1 cellular context compared by ENCODE assay signal in genomic region chr12:56590237-56590830, GRCh38.
TF ChIP-seq lines count a peak whose summit lies in the region.

No MANE protein-coding gene starts in this region.

TF ChIP-seq in K562, 482 proteins besides CTCF, POLR2A, EP300 and RAD21 (continued from another document):
- no peak for TF ChIP-seq ARID4B (CRISPR knock-in tag; IDR thresholded peaks at IDR 0.05)
- no peak for TF ChIP-seq ZNF699 (CRISPR knock-in tag; IDR thresholded peaks at IDR 0.05; ENCODE audit: insufficient replicate concordance)
- no peak for TF ChIP-seq TEAD1 (CRISPR knock-in tag; IDR thresholded peaks at IDR 0.05)
- no peak for TF ChIP-seq SIRT6 (IDR thresholded peaks at IDR 0.05; ENCODE audit: low read depth, low read length)
- no peak for TF ChIP-seq LEF1 (IDR thresholded peaks at IDR 0.05)
- no peak for TF ChIP-seq ZBTB34 (CRISPR knock-in tag; IDR thresholded peaks at IDR 0.05)
- no peak for TF ChIP-seq CBFB (CRISPR knock-in tag; IDR thresholded peaks at IDR 0.05)
- 0 out of 2 replicates have a peak, but pooled peaks have one; percentile 41 for TF ChIP-seq HDGF (IDR thresholded peaks at IDR 0.05)
- no peak for TF ChIP-seq CHD4 (IDR thresholded peaks at IDR 0.05; ENCODE audit: insufficient read depth, insufficient replicate concordance, low read depth, low read length, poor library complexity, severe bottlenecking)
- TF ChIP-seq PTRF (tag; IDR thresholded peaks at IDR 0.05) = no peak
- peak; percentile 74 for TF ChIP-seq PKNOX1 (IDR thresholded peaks at IDR 0.05)
- TF ChIP-seq FOS (IDR thresholded peaks at IDR 0.05; ENCODE audit: extremely low read depth, insufficient read length) = no peak
- no peak for TF ChIP-seq SMAD2 (IDR thresholded peaks at IDR 0.05; ENCODE audit: low read depth, low read length)
- TF ChIP-seq ZNF830 (CRISPR knock-in tag; IDR thresholded peaks at IDR 0.05) = no peak
- TF ChIP-seq RNF219 (CRISPR knock-in tag; IDR thresholded peaks at IDR 0.05) = no peak
- no peak for TF ChIP-seq ZBTB7A (IDR thresholded peaks at IDR 0.05; ENCODE audit: borderline replicate concordance, control insufficient read depth, low read depth, low read length)
- no peak for TF ChIP-seq NUFIP1 (IDR thresholded peaks at IDR 0.05; ENCODE audit: partially characterized antibody)
- TF ChIP-seq SREBF2 (CRISPR knock-in tag; IDR thresholded peaks at IDR 0.05) = no peak
- no peak for TF ChIP-seq ZSCAN32 (CRISPR knock-in tag; IDR thresholded peaks at IDR 0.05)
- no peak for TF ChIP-seq NR2C1 (IDR thresholded peaks at IDR 0.05)
- TF ChIP-seq NR2C1 (tag; IDR thresholded peaks at IDR 0.05) = no peak
- no peak for TF ChIP-seq E2F8 (IDR thresholded peaks at IDR 0.05; ENCODE audit: low read depth, partially characterized antibody)
- TF ChIP-seq RERE (CRISPR knock-in tag; IDR thresholded peaks at IDR 0.05; ENCODE audit: borderline replicate concordance) = no peak
- no peak for TF ChIP-seq ZNF395 (CRISPR knock-in tag; IDR thresholded peaks at IDR 0.05)
- TF ChIP-seq EGR1 (conservative IDR thresholded peaks at IDR 0.05) = no peak
- no peak for TF ChIP-seq TCF7 (IDR thresholded peaks at IDR 0.05; ENCODE audit: borderline replicate concordance)
- TF ChIP-seq NR2F6 (CRISPR knock-in tag; IDR thresholded peaks at IDR 0.05) = no peak
- TF ChIP-seq SPI1 (IDR thresholded peaks at IDR 0.05; ENCODE audit: borderline replicate concordance, low read depth, low read length) = no peak
- peak; percentile 39; the same call in 1 of the 2 replicates for TF ChIP-seq CC2D1A (IDR thresholded peaks at IDR 0.05)
- no peak for TF ChIP-seq ZBTB33 (CRISPR knock-in tag; IDR thresholded peaks at IDR 0.05)
- TF ChIP-seq PYGO2 (tag; IDR thresholded peaks at IDR 0.05) = no peak
- no peak for TF ChIP-seq IRF1 (CRISPR knock-in tag; IDR thresholded peaks at IDR 0.05; ENCODE audit: borderline replicate concordance)
- TF ChIP-seq RCOR1 (IDR thresholded peaks at IDR 0.05; ENCODE audit: borderline replicate concordance in 1 of 2, low read depth in 2 of 2, low read length in 2 of 2) = 0 out of 4 replicates have a peak, but pooled peaks of 1 of the 2 experiments have one; percentile 36
- no peak for TF ChIP-seq KLF13 (tag; IDR thresholded peaks at IDR 0.05; ENCODE audit: borderline replicate concordance, low read depth)
- no peak for TF ChIP-seq HNRNPUL1 (IDR thresholded peaks at IDR 0.05; ENCODE audit: low read length)
- TF ChIP-seq NFIX (CRISPR knock-in tag; IDR thresholded peaks at IDR 0.05; ENCODE audit: low read depth) = no peak
- TF ChIP-seq TBL1XR1 (IDR thresholded peaks at IDR 0.05; ENCODE audit: low read length in 2 of 2) = 0 out of 4 replicates have a peak, but pooled peaks of 1 of the 2 experiments have one; percentile 28
